In the genomic region with DNA sequence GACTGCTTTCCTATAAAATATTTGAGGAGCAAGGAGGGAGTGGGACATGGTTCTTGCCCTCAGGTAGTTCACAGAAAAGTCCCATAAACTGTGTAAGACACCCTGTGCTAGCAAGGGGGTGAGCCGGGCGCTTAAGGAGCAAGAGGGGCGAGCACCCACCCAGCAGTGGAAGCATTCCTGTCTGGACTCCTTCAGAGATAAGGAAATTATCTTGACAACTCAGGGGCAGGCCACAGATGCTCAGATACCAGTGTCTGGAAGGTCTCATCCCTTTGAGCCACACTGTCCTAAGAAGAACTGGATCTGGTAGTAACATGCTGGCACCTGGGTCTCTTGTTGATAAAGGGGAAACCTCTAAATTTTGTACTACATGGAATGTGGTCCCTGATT, we compare ENCODE assay signal across 9 cellular contexts. TPM values are rescaled to one million over a fixed set of nuclear protein-coding genes. Genes with fewer than 3 reads are reported as not detected.
DNase-seq lines count a peak whose midpoint lies in the region; ATAC-seq, FAIRE-seq and TF ChIP-seq lines count a peak whose summit lies in the region.
"Had no signal": no experiment of that assay in that cellular context is flagged by ENCODE, and none has a peak within 500 bp of the region (broad histone marks: within the 10 kb centered on the region; RNA-seq: fewer than 3 reads in every experiment).

No MANE protein-coding gene starts in this region.

- H3K4me3 Mint-ChIP-seq in effector memory CD8-positive, alpha-beta T cell = no peak overlapping the region
- H3K4me3 Mint-ChIP-seq in osteocyte (ENCODE audit: unreplicated experiment) = no peak overlapping the region

- H3K9ac ChIP-seq in BLaER1 treated with 17β-estradiol and CSF1 and Interleukin-3, amounts not matched to agents 10 nM and 100 nM = peak overlapping the region in 8 of 11 experiments; percentile 10 to 55 (median 36); a peak in 8 of 22 replicates

- no peaks in the 10 kb centered on the region for H3K9me3 Mint-ChIP-seq in effector memory CD8-positive, alpha-beta T cell
- H3K9me3 Mint-ChIP-seq in osteocyte (ENCODE audit: unreplicated experiment) = no peaks in the 10 kb centered on the region

- no peaks in the 10 kb centered on the region for H3K27me3 ChIP-seq in BLaER1 treated with 17β-estradiol and CSF1 and Interleukin-3, amounts not matched to agents 10 nM and 100 nM

- peak overlapping the region in 9 of 11 experiments; percentile 7 to 69 (median 34); a peak in 12 of 22 replicates for H3K27ac ChIP-seq in BLaER1 treated with 17β-estradiol and CSF1 and Interleukin-3, amounts not matched to agents 10 nM and 100 nM
- peak overlapping the region; percentile 87 for H3K27ac ChIP-seq in RWPE1

- H3K36me3 Mint-ChIP-seq in effector memory CD8-positive, alpha-beta T cell (ENCODE audit: insufficient read depth) = peaks cover 61% of the 10 kb centered on the region
- peaks cover 30% of the 10 kb centered on the region for H3K36me3 Mint-ChIP-seq in osteocyte (ENCODE audit: unreplicated experiment)

- H3K9me3 ChIP-seq in BLaER1 treated with 17β-estradiol and CSF1 and Interleukin-3, amounts not matched to agents 10 nM and 100 nM (replicated peaks in 1 of 11) = peaks cover 0 to 4% (median 0%) of the 10 kb centered on the region in 11 experiments; a peak in 2 of 22 replicates

- no peak for FAIRE-seq in D721Med (lab: Jason Lieb, UNC)
- FAIRE-seq: islet of Langerhans had no signal

- POLR2A ChIA-PET in RWPE1 (lab: Yijun Ruan, JAX; ENCODE audit: low non-redundant PET) = no interaction called here

- DNase-seq in RWPE1 (ENCODE audit: low spot score) (no peak), osteocyte (ENCODE audit: extremely low spot score, unreplicated experiment) (no peak), D721Med (ENCODE audit: insufficient read length, low spot score) (no peak), lower leg skin (ENCODE audit: low spot score in 2 of 2) (no peak), NCI-H1436 (lab: John Stamatoyannopoulos, UW) (no peak)
- no peak for DNase-seq in effector memory CD8-positive, alpha-beta T cell

- intact Hi-C loops in lower leg skin (cut with DNase I; ENCODE audit: low total_unique reads) = no loop called here

- peaks cover 41 to 55% of the 10 kb centered on the region in 2 donors for H3K4me1 Mint-ChIP-seq in effector memory CD8-positive, alpha-beta T cell (ENCODE audit: low read depth in 2 of 2)
- H3K4me1 Mint-ChIP-seq in osteocyte (ENCODE audit: unreplicated experiment) = peaks cover 32% of the 10 kb centered on the region

- peaks cover 83 to 100% (median 98%) of the 10 kb centered on the region in 11 experiments for H4K20me1 ChIP-seq in BLaER1 treated with 17β-estradiol and CSF1 and Interleukin-3, amounts not matched to agents 10 nM and 100 nM

- peak overlapping the region; percentile 85 to 89 for H3K27ac Mint-ChIP-seq in effector memory CD8-positive, alpha-beta T cell
- peak overlapping the region; percentile 73 for H3K27ac Mint-ChIP-seq in osteocyte (ENCODE audit: unreplicated experiment)

- peaks cover 42 to 95% (median 64%) of the 10 kb centered on the region in 10 experiments for H3K4me1 ChIP-seq in BLaER1 treated with 17β-estradiol and CSF1 and Interleukin-3, amounts not matched to agents 10 nM and 100 nM

- no peak for TF ChIP-seq CTCF in RWPE1 (conservative IDR thresholded peaks at IDR 0.05; ENCODE audit: low read depth)
- TF ChIP-seq CTCF in osteocyte (IDR thresholded peaks at IDR 0.05) = no peak
- no peak for TF ChIP-seq CTCF in D721Med (IDR thresholded peaks at IDR 0.05; ENCODE audit: insufficient read depth, missing control alignments)
- TF ChIP-seq CTCF in lower leg skin (IDR thresholded peaks at IDR 0.05) = no peak

- 76 to 85% methylated on average over 3 of the region's 3 CpGs for WGBS in lower leg skin, 2 donors

- H3K4me3 ChIP-seq in BLaER1 treated with 17β-estradiol and CSF1 and Interleukin-3, amounts not matched to agents 10 nM and 100 nM = no peak overlapping the region
- H3K4me3 ChIP-seq in lower leg skin (ENCODE audit: low read depth, poor library complexity, severe bottlenecking) = no peak overlapping the region

- TF ChIP-seq POLR2A in lower leg skin (IDR thresholded peaks at IDR 0.05) = no peak

- peaks cover 73 to 85% (median 82%) of the 10 kb centered on the region in 11 experiments for H3K36me3 ChIP-seq in BLaER1 treated with 17β-estradiol and CSF1 and Interleukin-3, amounts not matched to agents 10 nM and 100 nM

- CTCF ChIA-PET in RWPE1 (lab: Yijun Ruan, JAX) = interaction anchor here (0.6 kb wide), 1 partner anchor 1395 kb away, joined by 3 read pairs; no protein-coding TSS in a partner anchor

- H3K27me3 Mint-ChIP-seq in effector memory CD8-positive, alpha-beta T cell = no peaks in the 10 kb centered on the region
- no peaks in the 10 kb centered on the region for H3K27me3 Mint-ChIP-seq in osteocyte (ENCODE audit: unreplicated experiment)

- H3K4me2 ChIP-seq in BLaER1 treated with 17β-estradiol and CSF1 and Interleukin-3, amounts not matched to agents 10 nM and 100 nM = peak overlapping the region in 10 of 11 experiments; percentile 8 to 93 (median 48); a peak in 16 of 22 replicates

- no peak for ATAC-seq in effector memory CD8-positive, alpha-beta T cell (replicated peaks)
- ATAC-seq in GM19324 (IDR thresholded peaks at IDR 0.05; ENCODE audit: low FRiP score, unreplicated experiment) = no peak

RNA-seq across cellular contexts. Expression of a gene that starts 19.3 kb away (rescaled TPM):
- 267 and 270 TPM in 2 replicates for total RNA-seq in osteocyte
- 100 to 1,000 TPM; 154 to 428 (median 255) TPM for total RNA-seq in lower leg skin

RNA-seq across cellular contexts. Expression of a gene that starts 44.9 kb away (rescaled TPM):
- 23.0 and 27.7 TPM in 2 replicates for total RNA-seq in osteocyte
- 10 to 100 TPM; 18.7 to 38.6 (median 24.3) TPM for total RNA-seq in lower leg skin

RNA-seq across cellular contexts. Expression of a gene that starts 54.1 kb away (rescaled TPM):
- total RNA-seq in osteocyte (21.5 and 22.4 TPM in 2 replicates), lower leg skin (10 to 100 TPM; 26.1 to 35.9 (median 27.5) TPM)
